ENCODE assay signal across 17 cellular contexts in the genomic region with DNA sequence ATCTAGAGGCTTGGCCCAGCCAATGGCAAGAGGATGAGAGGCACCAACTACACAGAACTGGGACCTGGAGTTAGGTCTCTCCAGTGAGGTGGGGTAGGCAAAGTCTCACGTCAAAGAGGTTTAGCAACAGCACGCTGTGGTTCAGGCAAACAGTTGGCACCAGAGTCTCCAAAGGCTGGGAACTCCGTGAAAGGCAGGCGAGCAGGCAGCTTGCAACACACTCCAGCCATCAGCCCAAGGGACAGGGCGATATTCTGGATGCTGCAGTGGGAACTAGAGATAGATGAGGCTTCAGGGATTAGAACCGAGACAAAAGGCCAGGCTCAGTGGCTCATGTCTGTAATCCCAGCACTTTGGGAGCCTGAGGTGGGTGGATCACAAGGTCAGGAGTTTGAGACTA.
"Had no signal": no experiment of that assay in that cellular context is flagged by ENCODE, and none has a peak within 500 bp of the region (broad histone marks: within the 10 kb centered on the region; RNA-seq: fewer than 3 reads in every experiment).

No MANE protein-coding gene starts in this region.

- H3K36me3 ChIP-seq: heart left ventricle, left lung, suprapubic skin, thyroid gland had no signal

- H3K27ac ChIP-seq: foreskin keratinocyte, left lung, parathyroid adenoma, suprapubic skin, thyroid gland had no signal

- DNase-seq: effector CD4-positive, alpha-beta T cell; endodermal cell; erythroblast; foreskin keratinocyte; hypothalamus; islet precursor cell; left lung; naive B cell; stimulated activated CD4-positive, alpha-beta T cell treated with anti-CD3 and anti-CD28 coated beads, Interleukin-4, amount 100 ng/mL, for 1 hour; stimulated activated CD8-positive, alpha-beta memory T cell treated with anti-CD3 and anti-CD28 coated beads, Interleukin-4, amount 100 ng/mL, for 48 hours; stimulated activated naive CD8-positive, alpha-beta T cell treated with anti-CD3 and anti-CD28 coated beads, Interleukin-15, Interleukin-2, amounts not matched to agents 100 U/mL and 50 U/mL, for 24 hours; thyroid gland had no signal

- H3K27me3 ChIP-seq: foreskin keratinocyte, heart left ventricle, left lung, suprapubic skin, thyroid gland had no signal

- H3K9me3 ChIP-seq: heart left ventricle, left lung, suprapubic skin, thyroid gland had no signal

- H3K4me3 ChIP-seq: coronary artery, heart left ventricle, left lung, suprapubic skin, thyroid gland had no signal

- H3K4me1 ChIP-seq: foreskin keratinocyte, left lung, parathyroid adenoma, thyroid gland had no signal

- ATAC-seq: foreskin keratinocyte; left lung; stimulated activated effector memory CD8-positive, alpha-beta T cell treated with anti-CD3 and anti-CD28 coated beads, Interleukin-12 subunit alpha, Interleukin-12 subunit beta, amount 100 ng/mL, for 72 hours; stimulated activated naive CD8-positive, alpha-beta T cell treated with anti-CD3 and anti-CD28 coated beads, Interleukin-15, Interleukin-2, amounts not matched to agents 100 U/mL and 50 U/mL, for 24 hours had no signal
